9 cellular contexts compared by ENCODE assay signal in the genomic region with DNA sequence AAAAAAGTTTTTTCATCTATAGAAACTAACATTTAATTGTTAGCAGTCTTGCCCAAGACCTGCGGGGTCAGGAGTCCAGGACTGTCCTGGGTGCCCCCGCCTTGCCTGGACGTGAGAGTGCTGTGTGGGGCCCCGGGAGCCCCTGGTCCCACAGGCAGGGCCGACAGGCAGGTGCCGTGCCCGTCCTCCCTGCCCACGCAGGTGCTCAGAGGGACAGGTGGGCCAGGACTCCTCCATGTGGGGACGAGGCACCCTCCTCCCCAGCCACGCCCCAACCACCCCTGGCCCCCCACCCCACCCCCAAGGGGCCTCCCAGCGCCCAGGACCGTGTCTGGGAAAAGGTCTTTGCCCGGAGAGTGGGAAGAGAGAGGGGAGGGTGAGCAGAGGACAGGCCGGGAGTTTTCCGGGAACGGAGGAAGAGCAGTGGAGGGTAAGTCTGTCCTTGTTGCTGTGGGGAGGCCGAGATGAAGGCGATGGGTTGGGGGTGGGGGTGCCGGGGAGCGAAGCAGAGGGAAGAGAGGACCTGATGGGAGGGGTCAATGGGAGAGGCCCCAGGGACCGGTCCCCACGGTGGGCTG. TPM values are rescaled to one million over a fixed set of nuclear protein-coding genes. Genes with fewer than 3 reads are reported as not detected.
DNase-seq lines count a peak whose midpoint lies in the region; ATAC-seq, FAIRE-seq and TF ChIP-seq lines count a peak whose summit lies in the region.
"Had no signal": no experiment of that assay in that cellular context is flagged by ENCODE, and none has a peak within 500 bp of the region (broad histone marks: within the 10 kb centered on the region; RNA-seq: fewer than 3 reads in every experiment).

No MANE protein-coding gene starts in this region.

- POLR2A ChIA-PET in HEK293 (lab: Yijun Ruan, JAX) (interaction anchor here (0.5 to 4.9 kb wide), 6 partner anchors 44 to 223 kb away, joined by 3 to 24 read pairs (median 3); partner anchors contain the start of genes ABCA2, CLIC3 and PAXX), HEK293T (lab: Yijun Ruan, JAX) (interaction anchor here (1.0 to 3.8 kb wide), 3 partner anchors 25 to 101 kb away, joined by 3 to 14 read pairs (median 3); no protein-coding TSS in a partner anchor)

- intact Hi-C loops in left ventricle myocardium superior (cut with micrococcal nuclease), result no loop called here

- ATAC-seq in left ventricle myocardium superior, result peak; percentile 2
- ATAC-seq in GM18519 (IDR thresholded peaks at IDR 0.05; ENCODE audit: low FRiP score, unreplicated experiment), result no peak
- ATAC-seq in HG03196 (IDR thresholded peaks at IDR 0.05; ENCODE audit: unreplicated experiment), result no peak

- DNase-seq in left ventricle myocardium superior (no peak), small intestine (peak; percentile 42), EL (no peak), HEK293T (ENCODE audit: extremely low spot score) (no peak)

- H3K4me3 ChIP-seq in HEK293 (ENCODE audit: low read depth, low read length), result peak overlapping the region; percentile 55
- peak overlapping the region; percentile 57 for H3K4me3 ChIP-seq in WI38 (ENCODE audit: low read depth, low read length)
- peak overlapping the region; percentile 37 to 54 for H3K4me3 ChIP-seq in small intestine (ENCODE audit: low read depth in 1 of 2, low read length in 2 of 2)

- H3K9me3 ChIP-seq in HEK293 (ENCODE audit: control insufficient read depth, insufficient read depth, low read depth, low read length) (no peaks in the 10 kb centered on the region), small intestine (ENCODE audit: control insufficient read depth, low read depth) (no peaks in the 10 kb centered on the region)

- TF ChIP-seq CTCF in HEK293 (tag by site-specific recombination; IDR thresholded peaks at IDR 0.05), result no peak
- TF ChIP-seq CTCF in WI38 (IDR thresholded peaks at IDR 0.05; ENCODE audit: low read depth, low read length), result no peak

- no peak for FAIRE-seq in small intestine (lab: Jason Lieb, UNC)

- H3K27ac ChIP-seq in HEK293 (ENCODE audit: extremely low read depth, low read depth, low read length), result peak overlapping the region; percentile 76
- H3K27ac ChIP-seq in small intestine (ENCODE audit: low read depth in 1 of 2, low read length in 1 of 2), result peak overlapping the region; percentile 92 to 93

- H3K27me3 ChIP-seq in small intestine (ENCODE audit: control insufficient read depth in 2 of 2, insufficient read depth in 2 of 2, low read length in 2 of 2), result no peaks in the 10 kb centered on the region

- H3K36me3 ChIP-seq in HEK293 (ENCODE audit: control insufficient read depth in 2 of 2, insufficient read depth in 1 of 2, low read length in 2 of 2) (no peaks in the 10 kb centered on the region), small intestine (ENCODE audit: control insufficient read depth in 2 of 2, insufficient read depth in 2 of 2, low read length in 2 of 2) (no peaks in the 10 kb centered on the region)

- WGBS in small intestine, 3 donors, result 4 to 9% (median 5%) methylated on average over 16 to 22 of the region's 22 CpGs

- CTCF ChIA-PET in HEK293 (lab: Yijun Ruan, JAX), result interaction anchor here (0.6 to 5.7 kb wide), 9 partner anchors 11 to 156 kb away, joined by 3 to 119 read pairs (median 5); partner anchors contain the start of genes CLIC3 and FUT7
- CTCF ChIA-PET in HEK293T (lab: Yijun Ruan, JAX), result interaction anchor here (1.0 to 2.5 kb wide), 2 partner anchors 85 to 86 kb away, joined by 3 to 45 read pairs; no protein-coding TSS in a partner anchor

- no peaks in the 10 kb centered on the region; the same call in 1 of the 2 replicates for H3K4me1 ChIP-seq in HEK293 (ENCODE audit: control insufficient read depth, insufficient read depth, low read length)
- peaks cover 0 to 4% of the 10 kb centered on the region in 2 donors for H3K4me1 ChIP-seq in small intestine (ENCODE audit: control insufficient read depth in 2 of 2, insufficient read depth in 1 of 2, low read depth in 1 of 2, low read length in 1 of 2)

TF ChIP-seq in HEK293, 187 proteins besides CTCF, POLR2A, EP300 and RAD21 (continues in another document):
- TF ChIP-seq ZBTB48 (tag by site-specific recombination; IDR thresholded peaks at IDR 0.05) (peak; percentile 30; the same call in 1 of the 2 replicates), ZNF76 (tag by site-specific recombination; IDR thresholded peaks at IDR 0.05; ENCODE audit: borderline replicate concordance, low read depth) (0 out of 2 replicates have a peak, but pooled peaks have one; percentile 18), YY2 (tag by site-specific recombination; IDR thresholded peaks at IDR 0.05) (no peak), ZNF362 (tag by site-specific recombination; IDR thresholded peaks at IDR 0.05) (no peak), ZNF654 (tag by site-specific recombination; IDR thresholded peaks at IDR 0.05; ENCODE audit: low read depth) (no peak), PRDM1 (tag by site-specific recombination; IDR thresholded peaks at IDR 0.05) (no peak)

TF ChIP-seq in HEK293T, 16 proteins besides CTCF, POLR2A, EP300 and RAD21:
- TF ChIP-seq LEF1 (IDR thresholded peaks at IDR 0.05; ENCODE audit: borderline replicate concordance), result no peak
- no peak for TF ChIP-seq BHLHE40 (IDR thresholded peaks at IDR 0.05; ENCODE audit: borderline replicate concordance)
- TF ChIP-seq FOXK2 (IDR thresholded peaks at IDR 0.05), result no peak
- no peak for TF ChIP-seq CTBP1 (IDR thresholded peaks at IDR 0.05; ENCODE audit: borderline replicate concordance)
- TF ChIP-seq ARNT (IDR thresholded peaks at IDR 0.05), result no peak

RNA-seq across cellular contexts. Expression of gene LCN12, which starts 2.7 kb away (rescaled TPM):
- 3.6 TPM for total RNA-seq in left ventricle myocardium superior
- polyA plus RNA-seq in small intestine, result 1 to 10 TPM in 2 of 3 donors, not detected in 1; 2.2 to 3.4 TPM

RNA-seq across cellular contexts. Expression of gene C8G, which starts 4.3 kb away (rescaled TPM):
- 2.2 TPM for total RNA-seq in left ventricle myocardium superior
- 100 to 1,000 TPM in 1 of 3 donors, 10 to 100 TPM in 2; 13.6 to 106 (median 81.4) TPM for polyA plus RNA-seq in small intestine

RNA-seq across cellular contexts. Expression of gene FBXW5, which starts 4.8 kb away (rescaled TPM):
- 162 TPM for total RNA-seq in left ventricle myocardium superior
- 100 to 1,000 TPM; 125 to 262 (median 238) TPM for polyA plus RNA-seq in small intestine

RNA-seq across cellular contexts. Expression of gene PTGDS, which starts 28.0 kb away (rescaled TPM):
- total RNA-seq in left ventricle myocardium superior, result 5,424 TPM
- 10 to 100 TPM in 2 of 3 donors, 1 to 10 TPM in 1; 2.0 to 38.0 (median 36.7) TPM for polyA plus RNA-seq in small intestine

RNA-seq across cellular contexts. Expression of gene LCNL1, which starts 33.5 kb away (rescaled TPM):
- total RNA-seq in left ventricle myocardium superior, result 18.3 TPM
- under 1 TPM in 1 of 3 donors, not detected in 2; 0.16 TPM for polyA plus RNA-seq in small intestine
- total RNA-seq: T-helper 1 cell treated with Interleukin-12 subunit alpha and Interleukin-12 subunit beta and Interleukin-4 antibody, amounts not matched to agents 30 ng/mL and 1 ng/mL, for 36 hours had no signal
